1 cellular context compared by ENCODE assay signal in the genomic region with DNA sequence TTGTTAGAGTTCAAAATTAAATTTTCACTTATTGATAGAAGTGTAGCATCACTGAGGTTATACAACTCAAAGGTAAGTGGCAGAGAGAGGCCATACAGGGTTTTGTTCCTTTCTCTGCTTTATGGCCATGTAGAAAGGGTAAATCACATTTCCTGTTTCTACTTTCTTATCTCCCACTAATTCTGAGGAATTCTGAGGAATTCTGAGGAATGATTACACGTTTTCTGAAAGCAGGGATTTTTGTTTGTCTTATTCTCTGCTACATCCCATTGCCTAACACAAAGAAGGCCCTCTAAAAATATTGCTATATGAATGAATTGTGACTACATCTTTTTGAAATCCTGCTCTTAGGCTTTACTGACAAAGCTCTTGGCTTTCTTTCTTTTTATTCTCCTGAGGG.
TF ChIP-seq lines count a peak whose summit lies in the region.

No MANE protein-coding gene starts in this region.

TF ChIP-seq in GM23338, 12 proteins besides CTCF, POLR2A, EP300 and RAD21 (continued from another document):
- TF ChIP-seq POLR2AphosphoS5 (IDR thresholded peaks at IDR 0.05; ENCODE audit: low read depth): no peak
- no peak for TF ChIP-seq ZNF331 (CRISPR knock-in tag; IDR thresholded peaks at IDR 0.05; ENCODE audit: low read depth)
- TF ChIP-seq, protein P1, sequence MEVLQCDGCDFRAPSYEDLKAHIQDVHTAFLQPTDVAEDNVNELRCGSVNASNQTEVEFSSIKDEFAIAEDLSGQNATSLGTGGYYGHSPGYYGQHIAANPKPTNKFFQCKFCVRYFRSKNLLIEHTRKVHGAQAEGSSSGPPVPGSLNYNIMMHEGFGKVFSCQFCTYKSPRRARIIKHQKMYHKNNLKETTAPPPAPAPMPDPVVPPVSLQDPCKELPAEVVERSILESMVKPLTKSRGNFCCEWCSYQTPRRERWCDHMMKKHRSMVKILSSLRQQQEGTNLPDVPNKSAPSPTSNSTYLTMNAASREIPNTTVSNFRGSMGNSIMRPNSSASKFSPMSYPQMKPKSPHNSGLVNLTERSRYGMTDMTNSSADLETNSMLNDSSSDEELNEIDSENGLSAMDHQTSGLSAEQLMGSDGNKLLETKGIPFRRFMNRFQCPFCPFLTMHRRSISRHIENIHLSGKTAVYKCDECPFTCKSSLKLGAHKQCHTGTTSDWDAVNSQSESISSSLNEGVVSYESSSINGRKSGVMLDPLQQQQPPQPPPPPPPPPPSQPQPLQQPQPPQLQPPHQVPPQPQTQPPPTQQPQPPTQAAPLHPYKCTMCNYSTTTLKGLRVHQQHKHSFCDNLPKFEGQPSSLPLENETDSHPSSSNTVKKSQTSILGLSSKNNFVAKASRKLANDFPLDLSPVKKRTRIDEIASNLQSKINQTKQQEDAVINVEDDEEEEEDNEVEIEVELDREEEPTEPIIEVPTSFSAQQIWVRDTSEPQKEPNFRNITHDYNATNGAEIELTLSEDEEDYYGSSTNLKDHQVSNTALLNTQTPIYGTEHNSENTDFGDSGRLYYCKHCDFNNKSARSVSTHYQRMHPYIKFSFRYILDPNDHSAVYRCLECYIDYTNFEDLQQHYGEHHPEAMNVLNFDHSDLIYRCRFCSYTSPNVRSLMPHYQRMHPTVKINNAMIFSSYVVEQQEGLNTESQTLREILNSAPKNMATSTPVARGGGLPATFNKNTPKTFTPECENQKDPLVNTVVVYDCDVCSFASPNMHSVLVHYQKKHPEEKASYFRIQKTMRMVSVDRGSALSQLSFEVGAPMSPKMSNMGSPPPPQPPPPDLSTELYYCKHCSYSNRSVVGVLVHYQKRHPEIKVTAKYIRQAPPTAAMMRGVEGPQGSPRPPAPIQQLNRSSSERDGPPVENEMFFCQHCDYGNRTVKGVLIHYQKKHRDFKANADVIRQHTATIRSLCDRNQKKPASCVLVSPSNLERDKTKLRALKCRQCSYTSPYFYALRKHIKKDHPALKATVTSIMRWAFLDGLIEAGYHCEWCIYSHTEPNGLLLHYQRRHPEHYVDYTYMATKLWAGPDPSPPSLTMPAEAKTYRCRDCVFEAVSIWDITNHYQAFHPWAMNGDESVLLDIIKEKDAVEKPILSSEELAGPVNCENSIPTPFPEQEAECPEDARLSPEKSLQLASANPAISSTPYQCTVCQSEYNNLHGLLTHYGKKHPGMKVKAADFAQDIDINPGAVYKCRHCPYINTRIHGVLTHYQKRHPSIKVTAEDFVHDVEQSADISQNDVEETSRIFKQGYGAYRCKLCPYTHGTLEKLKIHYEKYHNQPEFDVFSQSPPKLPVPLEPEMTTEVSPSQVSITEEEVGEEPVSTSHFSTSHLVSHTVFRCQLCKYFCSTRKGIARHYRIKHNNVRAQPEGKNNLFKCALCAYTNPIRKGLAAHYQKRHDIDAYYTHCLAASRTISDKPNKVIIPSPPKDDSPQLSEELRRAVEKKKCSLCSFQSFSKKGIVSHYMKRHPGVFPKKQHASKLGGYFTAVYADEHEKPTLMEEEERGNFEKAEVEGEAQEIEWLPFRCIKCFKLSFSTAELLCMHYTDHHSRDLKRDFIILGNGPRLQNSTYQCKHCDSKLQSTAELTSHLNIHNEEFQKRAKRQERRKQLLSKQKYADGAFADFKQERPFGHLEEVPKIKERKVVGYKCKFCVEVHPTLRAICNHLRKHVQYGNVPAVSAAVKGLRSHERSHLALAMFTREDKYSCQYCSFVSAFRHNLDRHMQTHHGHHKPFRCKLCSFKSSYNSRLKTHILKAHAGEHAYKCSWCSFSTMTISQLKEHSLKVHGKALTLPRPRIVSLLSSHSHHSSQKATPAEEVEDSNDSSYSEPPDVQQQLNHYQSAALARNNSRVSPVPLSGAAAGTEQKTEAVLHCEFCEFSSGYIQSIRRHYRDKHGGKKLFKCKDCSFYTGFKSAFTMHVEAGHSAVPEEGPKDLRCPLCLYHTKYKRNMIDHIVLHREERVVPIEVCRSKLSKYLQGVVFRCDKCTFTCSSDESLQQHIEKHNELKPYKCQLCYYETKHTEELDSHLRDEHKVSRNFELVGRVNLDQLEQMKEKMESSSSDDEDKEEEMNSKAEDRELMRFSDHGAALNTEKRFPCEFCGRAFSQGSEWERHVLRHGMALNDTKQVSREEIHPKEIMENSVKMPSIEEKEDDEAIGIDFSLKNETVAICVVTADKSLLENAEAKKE (CRISPR knock-in tag; IDR thresholded peaks at IDR 0.05): no peak
- no peak for TF ChIP-seq CREB1 (CRISPR knock-in tag; IDR thresholded peaks at IDR 0.05; ENCODE audit: low read depth)
- TF ChIP-seq EZH2phosphoT487 (IDR thresholded peaks at IDR 0.05; ENCODE audit: unreplicated experiment): no peak
